Comparison of ENCODE assay signal across 23 cellular contexts in genomic region chr5:24141046-24141445, GRCh38.
DNase-seq lines count a peak whose midpoint lies in the region; ATAC-seq and TF ChIP-seq lines count a peak whose summit lies in the region.
"Had no signal": no experiment of that assay in that cellular context is flagged by ENCODE, and none has a peak within 500 bp of the region (broad histone marks: within the 10 kb centered on the region; RNA-seq: fewer than 3 reads in every experiment).

No MANE protein-coding gene starts in this region.

- CTCF ChIA-PET in WTC11 (lab: Charles Lee), result no interaction called here

- H3K9me3 Mint-ChIP-seq in WTC11, result peaks cover 4% of the 10 kb centered on the region; the same call in 1 of the 2 replicates
- H3K9me3 Mint-ChIP-seq: nephron progenitor cell had no signal

- no peak overlapping the region for H3K4me3 Mint-ChIP-seq in WTC11
- H3K4me3 Mint-ChIP-seq: activated T-cell treated with anti-CD3 and anti-CD28 coated beads, Interleukin-2, amount 50 U/mL, for 4 hours; nephron progenitor cell; stimulated activated naive B cell treated with anti-CD40 and anti-IgM and Interleukin-4, amounts not matched to agents 10 μg/mL and 1 μg/mL and 100 μg/mL, for 72 hours had no signal

- H3K27me3 Mint-ChIP-seq in WTC11 (ENCODE audit: low read depth), result no peaks in the 10 kb centered on the region
- H3K27me3 Mint-ChIP-seq: stimulated activated naive B cell treated with anti-CD40 and anti-IgM and Interleukin-4, amounts not matched to agents 10 μg/mL and 1 μg/mL and 100 μg/mL, for 72 hours had no signal

- no peak overlapping the region for H3K27ac Mint-ChIP-seq in WTC11
- H3K27ac Mint-ChIP-seq: nephron progenitor cell; stimulated activated naive B cell treated with anti-CD40 and anti-IgM and Interleukin-4, amounts not matched to agents 10 μg/mL and 1 μg/mL and 100 μg/mL, for 72 hours had no signal

- DNase-seq in WTC11 (ENCODE audit: low spot score) (no peak), globus pallidus (ENCODE audit: low spot score) (peak; percentile 58), midbrain (lab: John Stamatoyannopoulos, UW) (peak; percentile 58), ureter (ENCODE audit: low spot score) (peak; percentile 44), LoVo (ENCODE audit: low spot score) (no peak), mucosa of gallbladder (ENCODE audit: low spot score) (no peak)
- DNase-seq: activated CD4-positive, alpha-beta T cell treated with anti-CD3 and anti-CD28 coated beads for 4 hours; activated naive CD4-positive, alpha-beta T cell treated with Interleukin-2 at 50 U/mL for 16 hours; activated T-cell treated with anti-CD3 and anti-CD28 coated beads, Interleukin-2, amount 50 U/mL, for 4 hours; AML-193; dermis blood vessel endothelial cell; Karpas-422; kidney glomerular epithelial cell; NCI-H1048; NCI-H187; NCI-H2227 treated with DMSO at 0.1 percent for 48 hours; NCI-H82; nephron progenitor cell; SHP77; small intestine; stimulated activated naive B cell treated with anti-CD40 and anti-IgM and Interleukin-4, amounts not matched to agents 10 μg/mL and 1 μg/mL and 100 μg/mL, for 72 hours; thyroid gland had no signal

- TF ChIP-seq CTCF in WTC11 (IDR thresholded peaks at IDR 0.05), result no peak

- H3K4me1 Mint-ChIP-seq in WTC11, result no peaks in the 10 kb centered on the region
- H3K4me1 Mint-ChIP-seq: nephron progenitor cell; stimulated activated naive B cell treated with anti-CD40 and anti-IgM and Interleukin-4, amounts not matched to agents 10 μg/mL and 1 μg/mL and 100 μg/mL, for 72 hours had no signal

- H3K36me3 Mint-ChIP-seq in WTC11, result no peaks in the 10 kb centered on the region
- H3K36me3 Mint-ChIP-seq: stimulated activated naive B cell treated with anti-CD40 and anti-IgM and Interleukin-4, amounts not matched to agents 10 μg/mL and 1 μg/mL and 100 μg/mL, for 72 hours had no signal

- peak; percentile 30; the same call in 1 of the 2 replicates for ATAC-seq in WTC11
- no peak for ATAC-seq in HG02970 (IDR thresholded peaks at IDR 0.05; ENCODE audit: low FRiP score, unreplicated experiment)
- ATAC-seq: activated T-cell treated with anti-CD3 and anti-CD28 coated beads, Interleukin-2, amount 50 U/mL, for 4 hours; stimulated activated naive B cell treated with anti-CD40 and anti-IgM and Interleukin-4, amounts not matched to agents 10 μg/mL and 1 μg/mL and 100 μg/mL, for 72 hours had no signal

- POLR2A ChIA-PET in WTC11 (lab: Charles Lee), result no interaction called here

TF ChIP-seq in WTC11, 78 proteins besides CTCF, POLR2A, EP300 and RAD21:
- TF ChIP-seq SOX15 (CRISPR knock-in tag; IDR thresholded peaks at IDR 0.05), result no peak
- no peak for TF ChIP-seq ZMAT4 (CRISPR knock-in tag; IDR thresholded peaks at IDR 0.05)
- no peak for TF ChIP-seq NFYB (CRISPR knock-in tag; conservative IDR thresholded peaks at IDR 0.05; ENCODE audit: low read depth)
- TF ChIP-seq MLX (CRISPR knock-in tag; IDR thresholded peaks at IDR 0.05), result no peak
- no peak for TF ChIP-seq SMAD3 (CRISPR knock-in tag; IDR thresholded peaks at IDR 0.05; ENCODE audit: borderline replicate concordance)
- no peak for TF ChIP-seq NR1H2 (CRISPR knock-in tag; IDR thresholded peaks at IDR 0.05)
- TF ChIP-seq ZSCAN18 (CRISPR knock-in tag; IDR thresholded peaks at IDR 0.05), result no peak
- no peak for TF ChIP-seq AR (CRISPR knock-in tag; IDR thresholded peaks at IDR 0.05)
- TF ChIP-seq CDX4 (CRISPR knock-in tag; IDR thresholded peaks at IDR 0.05; ENCODE audit: borderline replicate concordance), result no peak
- TF ChIP-seq ELF4 (CRISPR knock-in tag; IDR thresholded peaks at IDR 0.05; ENCODE audit: low read depth), result no peak

Comparison
In these comparisons a context has a peak if more than half of its experiments do, and no peak if none do; other contexts are left out.
1. DNase-seq: peak in globus pallidus (single experiment), midbrain (single experiment) and ureter (single experiment); none in WTC11 (single experiment), LoVo (single experiment) and mucosa of gallbladder (single experiment).